In genomic region chr2:218981390-218982311, GRCh38 we compare ENCODE assay signal across 8 cellular contexts. TPM values are rescaled to one million over a fixed set of nuclear protein-coding genes. Genes with fewer than 3 reads are reported as not detected.
A peak's percentile ranks its signal among the peaks of the same experiment; 100 is the strongest.
DNase-seq lines count a peak whose midpoint lies in the region; ATAC-seq and TF ChIP-seq lines count a peak whose summit lies in the region.

No MANE protein-coding gene starts in this region.

- peak overlapping the region in 2 of 3 donors; percentile 35 to 63 for H3K4me3 ChIP-seq in breast epithelium
- H3K4me3 ChIP-seq in naive thymus-derived CD4-positive, alpha-beta T cell (ENCODE audit: low read length), result peak overlapping the region; percentile 33

- peak; percentile 28 for ATAC-seq in naive thymus-derived CD4-positive, alpha-beta T cell
- no peak for ATAC-seq in GM19035 (IDR thresholded peaks at IDR 0.05; ENCODE audit: unreplicated experiment)

- peaks cover 8 to 93% of the 10 kb centered on the region in 2 donors for H3K27me3 ChIP-seq in breast epithelium
- peaks cover 17 to 43% of the 10 kb centered on the region in 2 donors for H3K27me3 ChIP-seq in naive thymus-derived CD4-positive, alpha-beta T cell (ENCODE audit: control insufficient read depth in 2 of 2, insufficient read depth in 2 of 2, low read length in 2 of 2)

- peak overlapping the region; percentile 55 to 94 (median 84) for H3K4me3 Mint-ChIP-seq in naive thymus-derived CD4-positive, alpha-beta T cell

- no peaks in the 10 kb centered on the region for H3K36me3 ChIP-seq in breast epithelium
- H3K36me3 ChIP-seq in naive thymus-derived CD4-positive, alpha-beta T cell (ENCODE audit: control insufficient read depth in 2 of 3, insufficient read depth in 3 of 3, low read length in 3 of 3), result no peaks in the 10 kb centered on the region

- no peak for TF ChIP-seq CTCF in breast epithelium (IDR thresholded peaks at IDR 0.05)

- no peak overlapping the region for H3K27ac ChIP-seq in breast epithelium
- no peak overlapping the region for H3K27ac ChIP-seq in naive thymus-derived CD4-positive, alpha-beta T cell (ENCODE audit: low read depth, low read length)

- peaks cover 0 to 2% (median 0%) of the 10 kb centered on the region in 5 donors for H3K36me3 Mint-ChIP-seq in naive thymus-derived CD4-positive, alpha-beta T cell

- CTCF ChIA-PET in naive thymus-derived CD4-positive, alpha-beta T cell (lab: Charles Lee), result interaction anchor here (0.8 to 2.3 kb wide), 3 partner anchors 13 to 138 kb away, joined by 3 to 7 read pairs (median 4); no protein-coding TSS in a partner anchor

- DNase-seq in DMS79 (lab: John Stamatoyannopoulos, UW) (peak; percentile 49), NCI-H1694 (lab: John Stamatoyannopoulos, UW) (peak; percentile 67), breast epithelium (ENCODE audit: low spot score in 2 of 2) (no peak), C1 segment of cervical spinal cord (lab: John Stamatoyannopoulos, UW) (no peak), GM03348 (ENCODE audit: low spot score) (no peak), NCI-H2196 (lab: John Stamatoyannopoulos, UW; ENCODE audit: unreplicated experiment) (no peak)
- DNase-seq in naive thymus-derived CD4-positive, alpha-beta T cell, result peak in 3 of 9 donors; percentile 27 to 33 (median 31)

- no peaks in the 10 kb centered on the region for H3K9me3 ChIP-seq in breast epithelium
- H3K9me3 ChIP-seq in naive thymus-derived CD4-positive, alpha-beta T cell (ENCODE audit: control insufficient read depth in 2 of 3, low read length in 3 of 3), result no peaks in the 10 kb centered on the region

- H3K27me3 Mint-ChIP-seq in naive thymus-derived CD4-positive, alpha-beta T cell, result peaks cover 59 to 79% (median 66%) of the 10 kb centered on the region in 5 donors

- H3K27ac Mint-ChIP-seq in naive thymus-derived CD4-positive, alpha-beta T cell, result peak overlapping the region in 1 of 9 donors; percentile 68

- intact Hi-C loops in breast epithelium (cut with DNase I; ENCODE audit: low total_unique reads), result no loop called here
- intact Hi-C loops in naive thymus-derived CD4-positive, alpha-beta T cell (cut with micrococcal nuclease), result loop anchor here in 1 of 2 donors (2.0 to 5.0 kb wide), 4 partner anchors 15 to 104 kb away; no protein-coding TSS in a partner anchor

- POLR2A ChIA-PET in naive thymus-derived CD4-positive, alpha-beta T cell (lab: Charles Lee), result no interaction called here

- H3K4me1 ChIP-seq in breast epithelium, result peaks cover 10% of the 10 kb centered on the region in 2 donors
- H3K4me1 ChIP-seq in naive thymus-derived CD4-positive, alpha-beta T cell (ENCODE audit: control insufficient read depth in 2 of 2, insufficient read depth in 2 of 2, low read length in 2 of 2), result peaks cover 13 to 23% of the 10 kb centered on the region in 2 donors

- TF ChIP-seq POLR2A in breast epithelium (IDR thresholded peaks at IDR 0.05), result no peak

- peaks cover 14 to 43% (median 22%) of the 10 kb centered on the region in 7 donors for H3K4me1 Mint-ChIP-seq in naive thymus-derived CD4-positive, alpha-beta T cell

- peaks cover 0 to 1% (median 0%) of the 10 kb centered on the region in 11 donors for H3K9me3 Mint-ChIP-seq in naive thymus-derived CD4-positive, alpha-beta T cell

RNA-seq across cellular contexts. Expression of gene FEV, which starts 3.3 kb away (rescaled TPM):
- total RNA-seq in breast epithelium, result not detected
- total RNA-seq in naive thymus-derived CD4-positive, alpha-beta T cell, result not detected
- not detected for polyA plus RNA-seq in naive thymus-derived CD4-positive, alpha-beta T cell

RNA-seq across cellular contexts. Expression of gene CRYBA2, which starts 11.6 kb away (rescaled TPM):
- not detected for total RNA-seq in breast epithelium
- total RNA-seq in naive thymus-derived CD4-positive, alpha-beta T cell, result not detected
- polyA plus RNA-seq in naive thymus-derived CD4-positive, alpha-beta T cell, result not detected

RNA-seq across cellular contexts. Expression of gene CDK5R2, which starts 22.2 kb away (rescaled TPM):
- total RNA-seq in breast epithelium, result not detected
- total RNA-seq in naive thymus-derived CD4-positive, alpha-beta T cell, result not detected
- not detected for polyA plus RNA-seq in naive thymus-derived CD4-positive, alpha-beta T cell

RNA-seq across cellular contexts. Expression of gene CFAP65, which starts 59.7 kb away (rescaled TPM):
- total RNA-seq in breast epithelium, result under 1 TPM in 1 of 3 donors, not detected in 2; 0.33 TPM
- total RNA-seq in naive thymus-derived CD4-positive, alpha-beta T cell, result not detected
- polyA plus RNA-seq in naive thymus-derived CD4-positive, alpha-beta T cell, result not detected

Comparison
In these comparisons a context has a peak if more than half of its experiments do, and no peak if none do; other contexts are left out.
1. DNase-seq: peak in DMS79 (single experiment) and NCI-H1694 (single experiment); none in breast epithelium (0 of 2), C1 segment of cervical spinal cord (0 of 14), GM03348 (single experiment) and NCI-H2196 (single experiment).